ENCODE assay signal across 1 cellular context in the genomic region with DNA sequence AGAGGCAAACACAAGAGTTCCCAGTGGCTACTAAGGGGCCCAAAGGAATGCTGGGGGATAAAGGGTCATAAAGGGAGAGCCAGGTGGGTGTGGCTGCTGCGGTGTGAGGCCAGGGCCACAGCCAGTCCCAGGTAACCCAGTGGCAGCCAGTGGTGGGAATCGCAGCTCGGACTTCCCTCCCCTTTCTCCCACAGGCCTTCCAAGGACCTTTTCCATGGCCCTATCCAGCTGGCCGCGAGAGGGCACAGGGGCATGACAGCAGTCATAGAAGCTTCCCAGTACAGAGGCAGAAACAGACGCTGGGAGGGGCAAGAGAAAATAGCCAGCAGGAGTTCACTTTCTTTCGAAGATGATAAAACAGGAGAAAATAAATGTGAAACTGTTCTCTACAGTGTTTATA.
TF ChIP-seq lines count a peak whose summit lies in the region.

No MANE protein-coding gene starts in this region.

TF ChIP-seq in HepG2, 621 proteins besides CTCF, POLR2A, EP300 and RAD21:
- no peak for TF ChIP-seq MTF1 (CRISPR knock-in tag; IDR thresholded peaks at IDR 0.05)
- TF ChIP-seq ZNF678 (CRISPR knock-in tag; IDR thresholded peaks at IDR 0.05) = no peak
- no peak for TF ChIP-seq RBM39 (IDR thresholded peaks at IDR 0.05; ENCODE audit: low read depth, low read length, poor library complexity, severe bottlenecking)
- TF ChIP-seq FLYWCH1 (CRISPR knock-in tag; IDR thresholded peaks at IDR 0.05) = no peak
- TF ChIP-seq ELF4 (CRISPR knock-in tag; IDR thresholded peaks at IDR 0.05; ENCODE audit: borderline replicate concordance) = no peak
- no peak for TF ChIP-seq U2AF1 (optimal IDR thresholded peaks at IDR 0.05; ENCODE audit: low read depth, low read length)
- TF ChIP-seq PAF1 (CRISPR knock-in tag; IDR thresholded peaks at IDR 0.05) = no peak
- no peak for TF ChIP-seq ATF7-NPFF (CRISPR knock-in tag; IDR thresholded peaks at IDR 0.05; ENCODE audit: low read depth)
- no peak for TF ChIP-seq ZNF343 (CRISPR knock-in tag; IDR thresholded peaks at IDR 0.05)
- no peak for TF ChIP-seq NR1H2 (CRISPR knock-in tag; IDR thresholded peaks at IDR 0.05; ENCODE audit: borderline replicate concordance, low read depth)
- no peak for TF ChIP-seq JDP2 (CRISPR knock-in tag; IDR thresholded peaks at IDR 0.05; ENCODE audit: borderline replicate concordance)
- TF ChIP-seq XRCC5 (optimal IDR thresholded peaks at IDR 0.05; ENCODE audit: low read length) = no peak
- TF ChIP-seq RFXANK (CRISPR knock-in tag; IDR thresholded peaks at IDR 0.05) = no peak
- TF ChIP-seq NFAT5 (CRISPR knock-in tag; IDR thresholded peaks at IDR 0.05) = no peak
- TF ChIP-seq KLF9 (CRISPR knock-in tag; IDR thresholded peaks at IDR 0.05; ENCODE audit: low read depth) = no peak
- no peak for TF ChIP-seq IRF1 (CRISPR knock-in tag; IDR thresholded peaks at IDR 0.05; ENCODE audit: low read depth)
